Comparison of ENCODE assay signal across 21 cellular contexts in genomic region chr9:121807918-121808278, GRCh38.
A peak's percentile ranks its signal among the peaks of the same experiment; 100 is the strongest.
DNase-seq lines count a peak whose midpoint lies in the region; ATAC-seq and TF ChIP-seq lines count a peak whose summit lies in the region.
"Had no signal": no experiment of that assay in that cellular context is flagged by ENCODE, and none has a peak within 500 bp of the region (broad histone marks: within the 10 kb centered on the region; RNA-seq: fewer than 3 reads in every experiment).

No MANE protein-coding gene starts in this region.

- no TSS peak for BruUV-seq in A673 (replicated peaks; lab: Mats Ljungman, UMichigan)

- no peak for TF ChIP-seq RAD21 in neural cell (conservative IDR thresholded peaks at IDR 0.05)

- POLR2A ChIA-PET in A673 (lab: Charles Lee; ENCODE audit: low non-redundant PET), result no interaction called here

- no peaks in the 10 kb centered on the region for H3K79me2 ChIP-seq in neural cell (replicated peaks; ENCODE audit: insufficient read depth, low read length)

- H3K9me2 ChIP-seq in neural cell (ENCODE audit: insufficient read depth, low read length), result no peaks in the 10 kb centered on the region

- H3K27ac ChIP-seq in right atrium auricular region (no peak overlapping the region), neural cell (ENCODE audit: low read length) (peak overlapping the region; percentile 35), A673 (ENCODE audit: low read depth, low read length, poor library complexity, severe bottlenecking) (no peak overlapping the region)
- H3K27ac ChIP-seq: esophagus squamous epithelium, neutrophil, testis had no signal

- H3K36me3 ChIP-seq in right atrium auricular region (no peaks in the 10 kb centered on the region), neural cell (ENCODE audit: insufficient read depth, low read length) (no peaks in the 10 kb centered on the region), A673 (ENCODE audit: insufficient read depth, low read length, poor library complexity, severe bottlenecking) (no peaks in the 10 kb centered on the region)
- H3K36me3 ChIP-seq: esophagus squamous epithelium, neutrophil had no signal

- intact Hi-C loops in left ventricle myocardium superior (cut with micrococcal nuclease) (no loop called here), A673 (cut with micrococcal nuclease; ENCODE audit: unreplicated experiment) (no loop called here)

- no peaks in the 10 kb centered on the region for H4K20me1 ChIP-seq in neural cell (ENCODE audit: insufficient read depth)

- H3K9me3 ChIP-seq in right atrium auricular region, result peaks cover 0 to 14% of the 10 kb centered on the region in 2 donors
- no peaks in the 10 kb centered on the region for H3K9me3 ChIP-seq in neural cell (ENCODE audit: low read length)
- H3K9me3 ChIP-seq in A673 (ENCODE audit: low read depth, low read length, poor library complexity, severe bottlenecking), result no peaks in the 10 kb centered on the region
- H3K9me3 ChIP-seq: neutrophil, testis had no signal

- H3K9ac ChIP-seq in neural cell (ENCODE audit: low read length), result no peak overlapping the region

- DNase-seq in left ventricle myocardium superior (peak; percentile 44), right atrium auricular region (ENCODE audit: low spot score) (no peak), cerebellum (ENCODE audit: low spot score) (peak; percentile 78), NCI-H526 treated with DMSO at 0.1 percent for 48 hours (lab: John Stamatoyannopoulos, UW) (no peak), A673 (ENCODE audit: low spot score) (no peak)
- DNase-seq: activated CD4-positive, alpha-beta T cell treated with anti-CD3 and anti-CD28 coated beads, Interleukin-2, amount 10 ng/mL, durations not matched to agents 24 days and 14 days; activated naive CD4-positive, alpha-beta T cell; activated T-cell treated with anti-CD3 and anti-CD28 coated beads, Interleukin-2, amount 50 U/mL, for 48 hours; DND-41; esophagus squamous epithelium; Kasumi-1; NCI-H1048; NCI-H2081 treated with DMSO at 0.1 percent for 48 hours; NCI-H774; RPMI8226; stimulated activated CD4-positive, alpha-beta T cell treated with anti-CD3 and anti-CD28 coated beads, Interleukin-4, amount 100 ng/mL, for 24 hours; stimulated activated naive CD4-positive, alpha-beta T cell; testis had no signal

- no peak for TF ChIP-seq CTCF in right atrium auricular region (IDR thresholded peaks at IDR 0.05)
- no peak for TF ChIP-seq CTCF in neural cell (IDR thresholded peaks at IDR 0.05; ENCODE audit: poor library complexity, severe bottlenecking)
- TF ChIP-seq CTCF in A673 (conservative IDR thresholded peaks at IDR 0.05; ENCODE audit: low read depth, low read length), result no peak

- ATAC-seq in left ventricle myocardium superior (no peak), GM19328 (IDR thresholded peaks at IDR 0.05; ENCODE audit: unreplicated experiment) (no peak)

- H3K4me3 ChIP-seq in right atrium auricular region (no peak overlapping the region), neural cell (ENCODE audit: low read length) (no peak overlapping the region), A673 (ENCODE audit: low read depth, low read length, poor library complexity, severe bottlenecking) (no peak overlapping the region)
- H3K4me3 ChIP-seq: esophagus squamous epithelium, testis had no signal

- no peak for TF ChIP-seq EP300 in neural cell (conservative IDR thresholded peaks at IDR 0.05; ENCODE audit: poor library complexity, severe bottlenecking)

- CTCF ChIA-PET in A673 (lab: Charles Lee), result no interaction called here

- H3K4me1 ChIP-seq in right atrium auricular region (no peaks in the 10 kb centered on the region), A673 (ENCODE audit: insufficient read depth, low read length, poor library complexity, severe bottlenecking) (no peaks in the 10 kb centered on the region)
- H3K4me1 ChIP-seq: testis had no signal

- no peak overlapping the region for H3K4me2 ChIP-seq in neural cell (ENCODE audit: low read length)

- H3K27me3 ChIP-seq in right atrium auricular region (no peaks in the 10 kb centered on the region), neural cell (ENCODE audit: insufficient read depth, low read depth, low read length) (no peaks in the 10 kb centered on the region), A673 (replicated peaks; ENCODE audit: insufficient read depth, low read depth, low read length, poor library complexity) (no peaks in the 10 kb centered on the region)
- H3K27me3 ChIP-seq: esophagus squamous epithelium, testis had no signal

- no peak overlapping the region for H2AFZ ChIP-seq in neural cell (ENCODE audit: low read depth, low read length)

- no peaks in the 10 kb centered on the region for H3F3A ChIP-seq in neural cell (ENCODE audit: insufficient read depth, low read length, poor library complexity, severe bottlenecking)

TF ChIP-seq in neural cell, 6 proteins besides CTCF, POLR2A, EP300 and RAD21:
- TF ChIP-seq MXI1 (conservative IDR thresholded peaks at IDR 0.05; ENCODE audit: poor library complexity, severe bottlenecking) (no peak), POLR2AphosphoS5 (IDR thresholded peaks at IDR 0.05) (peak; percentile 48), EZH2 (IDR thresholded peaks at IDR 0.05; ENCODE audit: borderline replicate concordance, insufficient read depth, low read length, poor library complexity, severe bottlenecking) (no peak), TAF1 (IDR thresholded peaks at IDR 0.05; ENCODE audit: low read depth) (no peak)
TF ChIP-seq in neural cell: peak in this region for 1.

Comparison
In these comparisons a context has a peak if more than half of its experiments do, and no peak if none do; other contexts are left out.
1. DNase-seq: peak in left ventricle myocardium superior (single experiment) and cerebellum (single experiment); none in right atrium auricular region (single experiment), NCI-H526 treated with DMSO at 0.1 percent for 48 hours (single experiment) and A673 (single experiment).